ENCODE assay signal across 8 cellular contexts in the genomic region with DNA sequence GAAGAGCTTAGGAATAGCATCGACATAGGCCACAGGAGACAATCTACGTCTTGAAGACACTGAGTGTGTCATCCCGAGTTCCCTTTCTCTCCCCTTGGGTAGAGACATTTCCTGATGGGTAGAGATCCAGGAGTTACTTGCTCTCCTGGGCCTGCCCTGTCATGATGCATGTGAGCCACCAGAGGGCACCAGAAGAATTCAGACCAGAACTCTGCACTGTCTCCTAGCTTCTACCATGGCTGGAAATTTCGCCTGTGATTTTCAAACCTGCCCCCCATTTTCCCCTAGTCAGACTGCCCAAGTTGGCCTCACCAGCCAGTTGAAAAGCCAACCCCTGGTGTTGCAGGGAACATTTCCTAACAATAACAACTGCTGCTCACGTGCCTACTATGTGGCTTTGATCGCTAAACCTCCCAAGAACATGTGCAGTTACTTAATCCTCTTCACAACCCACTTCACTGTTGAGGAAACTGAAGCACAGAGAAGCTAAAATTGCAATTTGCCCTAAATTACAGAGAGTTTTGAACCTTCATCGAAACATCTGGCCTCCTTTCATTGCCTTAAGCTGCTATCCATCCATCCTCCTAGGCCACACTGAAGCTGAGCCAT. TPM values are rescaled to one million over a fixed set of nuclear protein-coding genes. Genes with fewer than 3 reads are reported as not detected.
DNase-seq lines count a peak whose midpoint lies in the region; ATAC-seq, FAIRE-seq and TF ChIP-seq lines count a peak whose summit lies in the region.

No MANE protein-coding gene starts in this region.

- H3K36me3 ChIP-seq in BJ (ENCODE audit: control insufficient read depth, insufficient read depth, low read length) (no peaks in the 10 kb centered on the region), H1 (ENCODE audit: control insufficient read depth in 2 of 4, insufficient read depth in 4 of 4, low read length in 3 of 4) (peaks cover 0 to 4% (median 1%) of the 10 kb centered on the region in 4 experiments; a peak in 1 of 8 replicates), mesendoderm (ENCODE audit: control insufficient read depth, insufficient read depth, low read length) (no peaks in the 10 kb centered on the region)

- CTCF ChIA-PET in BJ (lab: Yijun Ruan, JAX), result interaction anchor here (0.6 to 8.0 kb wide), 29 partner anchors 7 to 1669 kb away, joined by 3 to 73 read pairs (median 3); no protein-coding TSS in a partner anchor
- CTCF ChIA-PET in activated CD4-positive, alpha-beta T cell treated with anti-CD3 and anti-CD28 coated beads, Interleukin-2, amount 10 ng/mL, durations not matched to agents 7 days and 5 days (lab: Charles Lee), result interaction anchor here (0.6 to 2.1 kb wide), 6 partner anchors 10 to 278 kb away, joined by 3 to 7 read pairs (median 4); no protein-coding TSS in a partner anchor
- CTCF ChIA-PET in H1 (lab: Charles Lee; ENCODE audit: partially characterized antibody), result interaction anchor here (0.6 to 10.7 kb wide), 48 partner anchors 9 to 1679 kb away, joined by 3 to 119 read pairs (median 5); no protein-coding TSS in a partner anchor

- H3K27ac Mint-ChIP-seq in activated CD4-positive, alpha-beta T cell treated with anti-CD3 and anti-CD28 coated beads, Interleukin-2, amount 10 ng/mL, durations not matched to agents 7 days and 5 days, result no peak overlapping the region

- 75% methylated on average over 7 of the region's 7 CpGs; no CpG with 5 or more reads in 1 of the 2 experiments for WGBS in H1 (ENCODE audit: extremely low coverage in 1 of 2, insufficient coverage in 1 of 2, insufficient read length in 1 of 2, insufficient replicate concordance in 2 of 2, low coverage in 1 of 2, low lambda C conversion rate in 2 of 2, missing lambda C conversion rate in 1 of 2), 2 experiments
- WGBS in mesendoderm (ENCODE audit: extremely low coverage, insufficient coverage, low lambda C conversion rate), result no CpG with 5 or more reads among the region's 7 CpGs

- H4K91ac ChIP-seq in H1 (replicated peaks; ENCODE audit: insufficient read length, low read length), result no peak overlapping the region

- ATAC-seq in GM19023 (IDR thresholded peaks at IDR 0.05; ENCODE audit: unreplicated experiment) (peak; percentile 76), HG03139 (IDR thresholded peaks at IDR 0.05; ENCODE audit: unreplicated experiment) (peak; percentile 73)

- no peak for TF ChIP-seq POLR2A in H1 (IDR thresholded peaks at IDR 0.05; ENCODE audit: control extremely low read depth in 1 of 2, low read depth in 2 of 2, low read length in 2 of 2)

- H3K79me2 ChIP-seq in H1 (ENCODE audit: control insufficient read depth in 1 of 2, insufficient read depth in 2 of 2, low read length in 2 of 2), result no peaks in the 10 kb centered on the region
- no peaks in the 10 kb centered on the region for H3K79me2 ChIP-seq in mesendoderm (ENCODE audit: control insufficient read depth, insufficient read depth, low read length)

- no peak overlapping the region for H3K56ac ChIP-seq in H1 (replicated peaks; ENCODE audit: insufficient read length, low read depth, low read length)
- H3K56ac ChIP-seq in mesendoderm (ENCODE audit: low read length), result no peak overlapping the region

- no peak overlapping the region for H3K4me3 Mint-ChIP-seq in activated CD4-positive, alpha-beta T cell treated with anti-CD3 and anti-CD28 coated beads, Interleukin-2, amount 10 ng/mL, durations not matched to agents 7 days and 5 days

- H3K27me3 ChIP-seq in BJ (ENCODE audit: control insufficient read depth, insufficient read depth, low read length), result no peaks in the 10 kb centered on the region
- H3K27me3 ChIP-seq in H1 (replicated peaks in 1 of 4; ENCODE audit: control insufficient read depth in 3 of 4, extremely low read depth in 1 of 4, insufficient read depth in 3 of 4, low read length in 3 of 4), result no peaks in the 10 kb centered on the region
- no peaks in the 10 kb centered on the region for H3K27me3 ChIP-seq in mesendoderm (ENCODE audit: insufficient read depth, low read length, poor library complexity)

- H3K4me3 ChIP-seq in BJ (ENCODE audit: low read depth, low read length), result no peak overlapping the region
- no peak overlapping the region for H3K4me3 ChIP-seq in H1 (ENCODE audit: extremely low read depth in 1 of 4, insufficient read depth in 2 of 4, low read depth in 3 of 4, low read length in 4 of 4)
- no peak overlapping the region for H3K4me3 ChIP-seq in mesendoderm (ENCODE audit: low read length)

- TF ChIP-seq CTCF in BJ (IDR thresholded peaks at IDR 0.05; ENCODE audit: insufficient read depth, low read depth, low read length) (peak; percentile 91), H1 (IDR thresholded peaks at IDR 0.05; ENCODE audit: control extremely low read depth in 1 of 3, insufficient read depth in 1 of 3, low read depth in 1 of 3, low read length in 3 of 3) (peak; percentile 75 to 93 (median 88))

- H3K4me2 ChIP-seq in H1 (ENCODE audit: insufficient read depth in 1 of 2, low read depth in 2 of 2, low read length in 2 of 2) (no peak overlapping the region), mesendoderm (ENCODE audit: low read length) (no peak overlapping the region)

- H2BK120ac ChIP-seq in H1 (replicated peaks; ENCODE audit: low read depth, low read length) (no peak overlapping the region), mesendoderm (ENCODE audit: low read depth, low read length) (no peak overlapping the region)

- no peak overlapping the region for H4K8ac ChIP-seq in H1 (ENCODE audit: extremely low read depth, insufficient read depth, low read length)
- no peak overlapping the region for H4K8ac ChIP-seq in mesendoderm (ENCODE audit: low read depth, low read length)

- H4K20me1 ChIP-seq in H1 (replicated peaks in 1 of 2; ENCODE audit: control insufficient read depth in 1 of 2, insufficient read depth in 2 of 2, low read length in 2 of 2), result peaks cover 4% of the 10 kb centered on the region in 2 experiments

- H2BK15ac ChIP-seq in H1 (ENCODE audit: low read length), result no peak overlapping the region
- no peak overlapping the region for H2BK15ac ChIP-seq in mesendoderm (replicated peaks; ENCODE audit: low read depth)

- no peak overlapping the region for H4K5ac ChIP-seq in H1 (ENCODE audit: insufficient read length, low read depth, low read length)
- H4K5ac ChIP-seq in mesendoderm (ENCODE audit: low read length), result no peak overlapping the region

- peak; percentile 83 to 88 for TF ChIP-seq RAD21 in H1 (IDR thresholded peaks at IDR 0.05 in 1 of 2, conservative IDR thresholded peaks at IDR 0.05 in 1 of 2; ENCODE audit: low read depth in 2 of 2, low read length in 2 of 2)

- H3K9me3 Mint-ChIP-seq in activated CD4-positive, alpha-beta T cell treated with anti-CD3 and anti-CD28 coated beads, Interleukin-2, amount 10 ng/mL, durations not matched to agents 7 days and 5 days, result no peaks in the 10 kb centered on the region

- H3K9ac ChIP-seq in H1 (replicated peaks in 1 of 4; ENCODE audit: extremely low read depth in 1 of 4, low read depth in 3 of 4, low read length in 3 of 4) (no peak overlapping the region), mesendoderm (ENCODE audit: low read length) (no peak overlapping the region)

- H3K9me3 ChIP-seq in H1 (ENCODE audit: insufficient read depth in 2 of 2, low read depth in 1 of 2, low read length in 1 of 2), result no peaks in the 10 kb centered on the region

- no peak overlapping the region for H2BK20ac ChIP-seq in H1 (ENCODE audit: low read length)

- H2BK12ac ChIP-seq in H1 (ENCODE audit: low read depth, low read length), result no peak overlapping the region

- no peaks in the 10 kb centered on the region for H3K36me3 Mint-ChIP-seq in activated CD4-positive, alpha-beta T cell treated with anti-CD3 and anti-CD28 coated beads, Interleukin-2, amount 10 ng/mL, durations not matched to agents 7 days and 5 days (ENCODE audit: low read depth)

- H3K79me1 ChIP-seq in H1 (ENCODE audit: low read depth, low read length), result no peaks in the 10 kb centered on the region
- no peaks in the 10 kb centered on the region for H3K79me1 ChIP-seq in mesendoderm (ENCODE audit: low read length)

- H3K23me2 ChIP-seq in H1 (ENCODE audit: low read depth, low read length), result peaks cover 3% of the 10 kb centered on the region; the same call in 1 of the 2 replicates

- no peak for FAIRE-seq in H1 (lab: Jason Lieb, UNC)

- POLR2A ChIA-PET in BJ (lab: Charles Lee) (no interaction called here), H1 (lab: Charles Lee; ENCODE audit: partially characterized antibody) (interaction anchor here (1.3 to 3.1 kb wide), 3 partner anchors 47 to 292 kb away, joined by 3 to 12 read pairs (median 11); a partner anchor contains a TSS)
- POLR2A ChIA-PET in activated CD4-positive, alpha-beta T cell treated with anti-CD3 and anti-CD28 coated beads, Interleukin-2, amount 10 ng/mL, durations not matched to agents 7 days and 5 days (lab: Charles Lee), result no interaction called here

- H3K27me3 Mint-ChIP-seq in activated CD4-positive, alpha-beta T cell treated with anti-CD3 and anti-CD28 coated beads, Interleukin-2, amount 10 ng/mL, durations not matched to agents 7 days and 5 days, result no peaks in the 10 kb centered on the region

- DNase-seq in BJ (ENCODE audit: low read depth) (no peak), NCI-H226 (peak; percentile 48), H1 (ENCODE audit: low read depth in 1 of 2, low spot score in 2 of 2) (peak in 1 of 2 experiments; percentile 76), mesendoderm (peak; percentile 80)
- peak; percentile 61 for DNase-seq in activated CD4-positive, alpha-beta T cell treated with anti-CD3 and anti-CD28 coated beads, Interleukin-2, amount 10 ng/mL, durations not matched to agents 7 days and 5 days
- DNase-seq in stimulated activated CD8-positive, alpha-beta memory T cell treated with anti-CD3 and anti-CD28 coated beads, Interleukin-4, amount 100 ng/mL, for 48 hours, result peak; percentile 74

- no peak overlapping the region for H3K4ac ChIP-seq in H1 (replicated peaks; ENCODE audit: insufficient read length, low read depth, low read length)
- no peak overlapping the region for H3K4ac ChIP-seq in mesendoderm (ENCODE audit: low read depth, low read length)

- H3K23ac ChIP-seq in H1 (ENCODE audit: insufficient read length), result no peak overlapping the region
- no peak overlapping the region for H3K23ac ChIP-seq in mesendoderm (ENCODE audit: low read length)

- H3K14ac ChIP-seq in H1 (ENCODE audit: insufficient read length), result no peak overlapping the region

- H3K27ac ChIP-seq in H1 (ENCODE audit: low read depth, low read length) (no peak overlapping the region), mesendoderm (ENCODE audit: low read depth, low read length) (no peak overlapping the region)

- H2AFZ ChIP-seq in H1 (ENCODE audit: low read length), result no peak overlapping the region

- H3K18ac ChIP-seq in H1 (ENCODE audit: extremely low read depth, low read length) (no peak overlapping the region), mesendoderm (ENCODE audit: low read length) (no peak overlapping the region)

- H2AK5ac ChIP-seq in H1 (ENCODE audit: low read depth, low read length), result no peak overlapping the region
- H2AK5ac ChIP-seq in mesendoderm (ENCODE audit: low read length), result no peak overlapping the region

- TF ChIP-seq EP300 in H1 (IDR thresholded peaks at IDR 0.05; ENCODE audit: borderline replicate concordance in 1 of 2, low read depth in 2 of 2, low read length in 2 of 2), result no peak

- no peaks in the 10 kb centered on the region for H3K4me1 ChIP-seq in H1 (replicated peaks in 1 of 4; ENCODE audit: control insufficient read depth in 3 of 4, insufficient read depth in 4 of 4, low read length in 3 of 4)
- no peaks in the 10 kb centered on the region for H3K4me1 ChIP-seq in mesendoderm (ENCODE audit: control insufficient read depth, low read depth, low read length)

- H2BK5ac ChIP-seq in H1 (ENCODE audit: low read depth, low read length), result no peak overlapping the region
- no peak overlapping the region for H2BK5ac ChIP-seq in mesendoderm (ENCODE audit: low read length)

- H3K4me1 Mint-ChIP-seq in activated CD4-positive, alpha-beta T cell treated with anti-CD3 and anti-CD28 coated beads, Interleukin-2, amount 10 ng/mL, durations not matched to agents 7 days and 5 days, result no peaks in the 10 kb centered on the region

RNA-seq across cellular contexts. Expression of a gene that starts 47.2 kb away (rescaled TPM):
- polyA plus RNA-seq in BJ (2011; rRNA removed) (115 and 170 TPM in 2 replicates), H1 (2011; rRNA removed) (67.4 and 70.7 TPM in 2 replicates)
- polyA minus RNA-seq in BJ (2011; rRNA and poly(A)+ RNA removed), result 76.9 and 81.9 TPM in 2 replicates
- 100 to 1,000 TPM; 119 to 137 TPM for total RNA-seq in activated CD4-positive, alpha-beta T cell treated with anti-CD3 and anti-CD28 coated beads, Interleukin-2, amount 10 ng/mL, durations not matched to agents 7 days and 5 days
- total RNA-seq in H1 (2021; fragmentation: NEBNext Ultra II Directional; extraction: Animal tissue kit (Norgen Biotek cat#: 25700)), result 161 and 181 TPM in 2 replicates
- 181 TPM for polyA plus RNA-seq in H1 (2011; cell fraction: cytosol; rRNA removed)
- 41.0 TPM for polyA plus RNA-seq in H1 (2011; cell fraction: nucleus; rRNA removed)
- 228 to 336 TPM (median 257 TPM) in 4 replicates for polyA plus RNA-seq in H1 (2012, experiment 1 of 2)
- 25.3 TPM for polyA plus RNA-seq in H1 (2012, experiment 2 of 2)
- 125 TPM for polyA plus RNA-seq in H1 (2013, experiment 1 of 2)
- polyA plus RNA-seq in H1 (2013, experiment 2 of 2), result 113 TPM
- polyA minus RNA-seq in H1 (2011; rRNA and poly(A)+ RNA removed), result 35.3 and 53.0 TPM in 2 replicates
- polyA minus RNA-seq in H1 (2011; cell fraction: cytosol; rRNA and poly(A)+ RNA removed), result 128 TPM
- polyA minus RNA-seq in H1 (2011; cell fraction: nucleus; rRNA and poly(A)+ RNA removed), result 70.9 TPM
- 182 TPM for polyA plus RNA-seq in mesendoderm (2013, experiment 1 of 2)
- 183 TPM for polyA plus RNA-seq in mesendoderm (2013, experiment 2 of 2)
